ENCODE assay signal across 15 cellular contexts in the genomic region with DNA sequence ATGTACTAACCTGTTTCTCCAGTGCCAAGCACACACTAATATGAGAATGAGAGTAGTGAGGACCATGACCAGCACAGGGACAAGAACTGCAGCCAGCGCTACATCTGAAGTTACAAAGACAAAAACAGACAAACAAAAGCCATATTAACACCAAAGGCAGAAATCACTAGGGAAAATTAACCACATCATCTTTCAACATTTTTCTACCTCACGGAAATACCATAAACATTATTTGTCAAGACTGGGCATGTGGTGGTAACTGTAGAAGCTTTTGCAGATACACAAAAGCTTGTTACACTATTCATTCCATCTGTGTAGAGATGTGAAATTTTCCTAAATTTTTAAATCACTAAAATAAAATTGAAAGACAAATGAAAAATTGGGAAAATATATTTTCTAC. TPM values are rescaled to one million over a fixed set of nuclear protein-coding genes. Genes with fewer than 3 reads are reported as not detected.
A peak's percentile ranks its signal among the peaks of the same experiment; 100 is the strongest.
DNase-seq lines count a peak whose midpoint lies in the region; ATAC-seq and TF ChIP-seq lines count a peak whose summit lies in the region.
"Had no signal": no experiment of that assay in that cellular context is flagged by ENCODE, and none has a peak within 500 bp of the region (broad histone marks: within the 10 kb centered on the region; RNA-seq: fewer than 3 reads in every experiment).

No MANE protein-coding gene starts in this region.

- no peak overlapping the region for H3K4me2 ChIP-seq in osteoblast (ENCODE audit: insufficient read depth, low read length)
- H3K4me2 ChIP-seq: BLaER1 treated with 17β-estradiol and CSF1 and Interleukin-3, amounts not matched to agents 10 nM and 100 nM had no signal

- H3K4me3 ChIP-seq in ACC112 (ENCODE audit: low read depth, low read length), result no peak overlapping the region
- H3K4me3 ChIP-seq in epithelial cell of esophagus (ENCODE audit: low read length), result no peak overlapping the region
- H3K4me3 ChIP-seq in osteoblast (ENCODE audit: insufficient read depth, low read length), result no peak overlapping the region
- no peak overlapping the region for H3K4me3 ChIP-seq in ascending aorta
- H3K4me3 ChIP-seq: BLaER1 treated with 17β-estradiol and CSF1 and Interleukin-3, amounts not matched to agents 10 nM and 100 nM had no signal

- H3K27ac ChIP-seq in ACC112 (ENCODE audit: low read depth, low read length) (peak overlapping the region; percentile 78), osteoblast (ENCODE audit: low read depth, low read length) (peak overlapping the region; percentile 80), ascending aorta (no peak overlapping the region)
- H3K27ac ChIP-seq: BLaER1 treated with 17β-estradiol and CSF1 and Interleukin-3, amounts not matched to agents 10 nM and 100 nM had no signal

- no peak for ATAC-seq in HG02798 (IDR thresholded peaks at IDR 0.05; ENCODE audit: poor library complexity, unreplicated experiment)
- ATAC-seq: HCT116 had no signal

- intact Hi-C loops in ascending aorta (cut with DNase I), result no loop called here

- peaks cover 19% of the 10 kb centered on the region for H4K20me1 ChIP-seq in osteoblast (ENCODE audit: insufficient read depth, low read length)
- H4K20me1 ChIP-seq: BLaER1 treated with 17β-estradiol and CSF1 and Interleukin-3, amounts not matched to agents 10 nM and 100 nM had no signal

- H3K36me3 ChIP-seq in ACC112 (ENCODE audit: insufficient read depth, low read length) (peaks cover 69% of the 10 kb centered on the region), osteoblast (ENCODE audit: insufficient read depth, low read length) (peaks cover 79% of the 10 kb centered on the region), ascending aorta (peaks cover 23 to 33% of the 10 kb centered on the region in 2 donors)

- H3K4me1 ChIP-seq in ACC112 (ENCODE audit: control insufficient read depth, insufficient read depth, low read length, unreplicated experiment) (peaks cover 30% of the 10 kb centered on the region), osteoblast (ENCODE audit: insufficient read depth, low read length) (peaks cover 17% of the 10 kb centered on the region), ascending aorta (no peaks in the 10 kb centered on the region)

- TF ChIP-seq CTCF in epithelial cell of esophagus (IDR thresholded peaks at IDR 0.05; ENCODE audit: insufficient read depth, low read depth, low read length, missing control alignments) (no peak), osteoblast (IDR thresholded peaks at IDR 0.05; ENCODE audit: extremely low read depth, low read depth, low read length) (no peak), ascending aorta (IDR thresholded peaks at IDR 0.05) (no peak)

- peak; percentile 41 for DNase-seq in amniotic epithelial cell (ENCODE audit: low read depth)
- peak; percentile 65 for DNase-seq in epithelial cell of esophagus (ENCODE audit: low read depth)
- DNase-seq in osteoblast (ENCODE audit: insufficient read length, low spot score, missing footprints), result no peak
- DNase-seq in ascending aorta (ENCODE audit: low spot score in 2 of 2), result no peak
- no peak for DNase-seq in NCI-H2029 treated with DMSO at 0.1 percent for 48 hours (lab: John Stamatoyannopoulos, UW)
- DNase-seq: 8988T; ACHN; CD4-positive, CD25-positive, alpha-beta regulatory T cell; DMS53; GF-D8; IMR-90 had no signal

- H3K27me3 ChIP-seq in ACC112 (ENCODE audit: insufficient read depth, low read length) (no peaks in the 10 kb centered on the region), osteoblast (ENCODE audit: insufficient read depth, low read length) (no peaks in the 10 kb centered on the region), ascending aorta (no peaks in the 10 kb centered on the region)
- H3K27me3 ChIP-seq: BLaER1 treated with 17β-estradiol and CSF1 and Interleukin-3, amounts not matched to agents 10 nM and 100 nM had no signal

- H2AFZ ChIP-seq in ACC112 (ENCODE audit: low read length, unreplicated experiment) (no peak overlapping the region), osteoblast (ENCODE audit: low read length) (no peak overlapping the region)

- H3K9me3 ChIP-seq in osteoblast (ENCODE audit: low read depth, low read length) (no peaks in the 10 kb centered on the region), ascending aorta (no peaks in the 10 kb centered on the region)
- H3K9me3 ChIP-seq: BLaER1 treated with 17β-estradiol and CSF1 and Interleukin-3, amounts not matched to agents 10 nM and 100 nM had no signal

- H3K79me2 ChIP-seq in ACC112 (ENCODE audit: control insufficient read depth, insufficient read depth, low read length, unreplicated experiment) (peaks cover 13% of the 10 kb centered on the region), osteoblast (ENCODE audit: insufficient read depth, low read length) (no peaks in the 10 kb centered on the region)

RNA-seq across cellular contexts. Expression of a gene that starts 44.9 kb away (rescaled TPM):
- total RNA-seq in osteoblast (2.2 and 2.7 TPM in 2 replicates), ascending aorta (2.7 TPM)

Comparison
In these comparisons a context has a peak if more than half of its experiments do, and no peak if none do; other contexts are left out.
1. H3K27ac ChIP-seq: peak in ACC112 (single experiment) and osteoblast (single experiment); none in ascending aorta (0 of 2).
2. DNase-seq: peak in amniotic epithelial cell (single experiment) and epithelial cell of esophagus (single experiment); none in osteoblast (single experiment), ascending aorta (0 of 2) and NCI-H2029 treated with DMSO at 0.1 percent for 48 hours (single experiment).